ENCODE assay signal across 1 cellular context in genomic region chr7:74009719-74010118, GRCh38.
TF ChIP-seq lines count a peak whose summit lies in the region.

No MANE protein-coding gene starts in this region.

TF ChIP-seq in IMR-90, 13 proteins besides CTCF, POLR2A, EP300 and RAD21:
- TF ChIP-seq NFE2L2 (IDR thresholded peaks at IDR 0.05; ENCODE audit: low read depth, low read length), result no peak
- no peak for TF ChIP-seq BHLHE40 (IDR thresholded peaks at IDR 0.05; ENCODE audit: low read depth, low read length)
- no peak for TF ChIP-seq MAZ (IDR thresholded peaks at IDR 0.05; ENCODE audit: borderline replicate concordance, low read depth, low read length)
- TF ChIP-seq RFX5 (IDR thresholded peaks at IDR 0.05; ENCODE audit: low read depth, low read length), result no peak
- no peak for TF ChIP-seq CHD1 (IDR thresholded peaks at IDR 0.05; ENCODE audit: low read depth, low read length)
- no peak for TF ChIP-seq FOS (IDR thresholded peaks at IDR 0.05; ENCODE audit: low read depth, low read length)
